Comparison of ENCODE assay signal across 1 cellular context in genomic region chr3:24495334-24495994, GRCh38.
TF ChIP-seq lines count a peak whose summit lies in the region.

No MANE protein-coding gene starts in this region.

TF ChIP-seq in HepG2, 621 proteins besides CTCF, POLR2A, EP300 and RAD21 (continued from another document and continues in another):
- no peak for TF ChIP-seq BCL3 (CRISPR knock-in tag; IDR thresholded peaks at IDR 0.05)
- no peak for TF ChIP-seq CEBPG (CRISPR knock-in tag; IDR thresholded peaks at IDR 0.05)
- no peak for TF ChIP-seq BATF2 (CRISPR knock-in tag; IDR thresholded peaks at IDR 0.05)
- TF ChIP-seq HNF4A (CRISPR knock-in tag; IDR thresholded peaks at IDR 0.05) = no peak
- TF ChIP-seq MEF2D (CRISPR knock-in tag; IDR thresholded peaks at IDR 0.05) = no peak
- TF ChIP-seq MED1 (CRISPR knock-in tag; IDR thresholded peaks at IDR 0.05) = peak; percentile 41; the same call in 1 of the 2 replicates
- no peak for TF ChIP-seq ZNF839 (CRISPR knock-in tag; IDR thresholded peaks at IDR 0.05; ENCODE audit: borderline replicate concordance)
- TF ChIP-seq THAP11 (CRISPR knock-in tag; IDR thresholded peaks at IDR 0.05) = no peak
- TF ChIP-seq MIER3 (CRISPR knock-in tag; IDR thresholded peaks at IDR 0.05; ENCODE audit: borderline replicate concordance) = no peak
- no peak for TF ChIP-seq KLF16 (CRISPR knock-in tag; IDR thresholded peaks at IDR 0.05)
- TF ChIP-seq SMC3 (IDR thresholded peaks at IDR 0.05; ENCODE audit: low read length) = no peak
- TF ChIP-seq ZFP91 (CRISPR knock-in tag; IDR thresholded peaks at IDR 0.05; ENCODE audit: borderline replicate concordance) = peak; percentile 75
- peak; percentile 46; the same call in 1 of the 2 replicates for TF ChIP-seq GATAD1 (CRISPR knock-in tag; IDR thresholded peaks at IDR 0.05)
- no peak for TF ChIP-seq SOX13 (IDR thresholded peaks at IDR 0.05)
- peak in 1 of 2 experiments; percentile 37; a peak in 1 of 4 replicates for TF ChIP-seq SOX13 (CRISPR knock-in tag; conservative IDR thresholded peaks at IDR 0.05 in 1 of 2, IDR thresholded peaks at IDR 0.05 in 1 of 2)
- 0 out of 2 replicates have a peak, but pooled peaks have one; percentile 38 for TF ChIP-seq SMAD3 (CRISPR knock-in tag; IDR thresholded peaks at IDR 0.05)
- TF ChIP-seq ZNF414 (CRISPR knock-in tag; IDR thresholded peaks at IDR 0.05) = no peak
- no peak for TF ChIP-seq ZSCAN12 (CRISPR knock-in tag; IDR thresholded peaks at IDR 0.05)
- TF ChIP-seq TERF1 (CRISPR knock-in tag; IDR thresholded peaks at IDR 0.05) = no peak
- TF ChIP-seq ZNF335 (CRISPR knock-in tag; IDR thresholded peaks at IDR 0.05) = no peak
- no peak for TF ChIP-seq TP53 (CRISPR knock-in tag; conservative IDR thresholded peaks at IDR 0.05)
- no peak for TF ChIP-seq TBX2 (CRISPR knock-in tag; IDR thresholded peaks at IDR 0.05; ENCODE audit: borderline replicate concordance)
- TF ChIP-seq ISX (CRISPR knock-in tag; conservative IDR thresholded peaks at IDR 0.05) = no peak
- no peak for TF ChIP-seq NFKB2 (CRISPR knock-in tag; IDR thresholded peaks at IDR 0.05; ENCODE audit: borderline replicate concordance)
- TF ChIP-seq MAF1 (CRISPR knock-in tag; IDR thresholded peaks at IDR 0.05; ENCODE audit: borderline replicate concordance) = no peak
- TF ChIP-seq ZNF776 (CRISPR knock-in tag; IDR thresholded peaks at IDR 0.05) = peak; percentile 27; the same call in 1 of the 2 replicates
- TF ChIP-seq CBFB (CRISPR knock-in tag; IDR thresholded peaks at IDR 0.05) = no peak
- no peak for TF ChIP-seq TIGD3 (CRISPR knock-in tag; IDR thresholded peaks at IDR 0.05; ENCODE audit: borderline replicate concordance)
- no peak for TF ChIP-seq DR1 (CRISPR knock-in tag; IDR thresholded peaks at IDR 0.05)
- TF ChIP-seq DZIP1 (CRISPR knock-in tag; IDR thresholded peaks at IDR 0.05) = no peak
- TF ChIP-seq ZNF230 (CRISPR knock-in tag; IDR thresholded peaks at IDR 0.05) = no peak
- TF ChIP-seq RFX5 (IDR thresholded peaks at IDR 0.05; ENCODE audit: low read depth, low read length) = no peak
- TF ChIP-seq ZNF781 (CRISPR knock-in tag; IDR thresholded peaks at IDR 0.05; ENCODE audit: borderline replicate concordance, not compliant biosample characterization) = no peak
- TF ChIP-seq NONO (IDR thresholded peaks at IDR 0.05) = no peak
- TF ChIP-seq NONO (CRISPR knock-in tag; conservative IDR thresholded peaks at IDR 0.05) = peak; percentile 19; the same call in 1 of the 2 replicates
- peak; percentile 66 to 73; a peak in 3 of 4 replicates for TF ChIP-seq HMGXB4 (CRISPR knock-in tag; IDR thresholded peaks at IDR 0.05; ENCODE audit: borderline replicate concordance in 1 of 2, low read depth in 1 of 2)
- 0 out of 2 replicates have a peak, but pooled peaks have one; percentile 20 for TF ChIP-seq ZBTB26 (CRISPR knock-in tag; IDR thresholded peaks at IDR 0.05; ENCODE audit: borderline replicate concordance)
- no peak for TF ChIP-seq MNT (IDR thresholded peaks at IDR 0.05)
- no peak for TF ChIP-seq SSRP1 (CRISPR knock-in tag; IDR thresholded peaks at IDR 0.05)
- no peak for TF ChIP-seq NAIF1 (CRISPR knock-in tag; IDR thresholded peaks at IDR 0.05; ENCODE audit: borderline replicate concordance)
- TF ChIP-seq MYNN (CRISPR knock-in tag; IDR thresholded peaks at IDR 0.05; ENCODE audit: low read depth) = no peak
- no peak for TF ChIP-seq ZNF510 (CRISPR knock-in tag; IDR thresholded peaks at IDR 0.05; ENCODE audit: low read depth)
- 0 out of 2 replicates have a peak, but pooled peaks have one; percentile 59 for TF ChIP-seq ZFP90 (CRISPR knock-in tag; IDR thresholded peaks at IDR 0.05; ENCODE audit: borderline replicate concordance)
- TF ChIP-seq ZFP41 (CRISPR knock-in tag; IDR thresholded peaks at IDR 0.05; ENCODE audit: borderline replicate concordance) = 0 out of 2 replicates have a peak, but pooled peaks have one; percentile 45
- TF ChIP-seq HES4 (CRISPR knock-in tag; IDR thresholded peaks at IDR 0.05; ENCODE audit: borderline replicate concordance) = peak; percentile 60
- TF ChIP-seq SPEN (CRISPR knock-in tag; IDR thresholded peaks at IDR 0.05; ENCODE audit: low read depth) = peak; percentile 51; the same call in 1 of the 2 replicates
- TF ChIP-seq KLF11 (CRISPR knock-in tag; IDR thresholded peaks at IDR 0.05) = no peak
- TF ChIP-seq ZNF382 (CRISPR knock-in tag; IDR thresholded peaks at IDR 0.05; ENCODE audit: borderline replicate concordance) = no peak
- no peak for TF ChIP-seq FOXJ3 (CRISPR knock-in tag; IDR thresholded peaks at IDR 0.05; ENCODE audit: borderline replicate concordance)
- 0 out of 2 replicates have a peak, but pooled peaks have one; percentile 56 for TF ChIP-seq RNF219 (CRISPR knock-in tag; IDR thresholded peaks at IDR 0.05)
- 0 out of 2 replicates have a peak, but pooled peaks have one; percentile 38 for TF ChIP-seq ETV6 (CRISPR knock-in tag; conservative IDR thresholded peaks at IDR 0.05)
